14 cellular contexts compared by ENCODE assay signal in genomic region chr2:50781646-50782045, GRCh38.
DNase-seq lines count a peak whose midpoint lies in the region; TF ChIP-seq lines count a peak whose summit lies in the region.
"Had no signal": no experiment of that assay in that cellular context is flagged by ENCODE, and none has a peak within 500 bp of the region (broad histone marks: within the 10 kb centered on the region; RNA-seq: fewer than 3 reads in every experiment).

No MANE protein-coding gene starts in this region.

- in situ Hi-C loops in G401 (cut with HindIII; ENCODE audit: low sequenced_read_pairs) = no loop called here

- no peaks in the 10 kb centered on the region for H3K36me3 Mint-ChIP-seq in nephron progenitor cell (ENCODE audit: low read depth)
- H3K36me3 Mint-ChIP-seq: CD14-positive monocyte; CD4-positive, alpha-beta memory T cell; CD4-positive, CD25-positive, alpha-beta regulatory T cell; CD8-positive, alpha-beta memory T cell had no signal

- no peaks in the 10 kb centered on the region for H3K27me3 Mint-ChIP-seq in nephron progenitor cell (ENCODE audit: low read depth, poor library complexity)
- H3K27me3 Mint-ChIP-seq: CD4-positive, alpha-beta memory T cell; CD4-positive, CD25-positive, alpha-beta regulatory T cell; CD8-positive, alpha-beta memory T cell had no signal

- no peak overlapping the region for H3K4me3 Mint-ChIP-seq in nephron progenitor cell
- H3K4me3 Mint-ChIP-seq: CD14-positive monocyte; CD4-positive, alpha-beta memory T cell; CD4-positive, CD25-positive, alpha-beta regulatory T cell; CD8-positive, alpha-beta memory T cell had no signal

- peaks cover 3% of the 10 kb centered on the region for H3K9me3 Mint-ChIP-seq in nephron progenitor cell

- peak; percentile 74 for DNase-seq in G401 (ENCODE audit: low spot score)
- peak; percentile 71 for DNase-seq in cerebellar cortex (ENCODE audit: low spot score)
- no peak for DNase-seq in nephron progenitor cell
- no peak for DNase-seq in MV-4-11 (lab: John Stamatoyannopoulos, UW)
- DNase-seq in NCI-H510A (lab: John Stamatoyannopoulos, UW) = no peak
- DNase-seq: BE2C; Calu3; CD4-positive, alpha-beta memory T cell; CD4-positive, CD25-positive, alpha-beta regulatory T cell; CD8-positive, alpha-beta memory T cell; COR-L47; DMS79 treated with DMSO at 0.1 percent for 48 hours; GDM1 had no signal

- no peak for TF ChIP-seq CTCF in nephron progenitor cell (IDR thresholded peaks at IDR 0.05)

- H3K4me1 Mint-ChIP-seq in nephron progenitor cell = peaks cover 5% of the 10 kb centered on the region
- H3K4me1 Mint-ChIP-seq: CD14-positive monocyte; CD4-positive, alpha-beta memory T cell; CD4-positive, CD25-positive, alpha-beta regulatory T cell; CD8-positive, alpha-beta memory T cell had no signal

- H3K27ac Mint-ChIP-seq in nephron progenitor cell = peak overlapping the region; percentile 84
- H3K27ac Mint-ChIP-seq: CD14-positive monocyte; CD4-positive, alpha-beta memory T cell; CD4-positive, CD25-positive, alpha-beta regulatory T cell; CD8-positive, alpha-beta memory T cell had no signal

Comparison
In these comparisons a context has a peak if more than half of its experiments do, and no peak if none do; other contexts are left out.
1. DNase-seq: peak in G401 (single experiment) and cerebellar cortex (single experiment); none in nephron progenitor cell (single experiment), MV-4-11 (single experiment) and NCI-H510A (single experiment).